ENCODE assay signal across 10 cellular contexts in the genomic region with DNA sequence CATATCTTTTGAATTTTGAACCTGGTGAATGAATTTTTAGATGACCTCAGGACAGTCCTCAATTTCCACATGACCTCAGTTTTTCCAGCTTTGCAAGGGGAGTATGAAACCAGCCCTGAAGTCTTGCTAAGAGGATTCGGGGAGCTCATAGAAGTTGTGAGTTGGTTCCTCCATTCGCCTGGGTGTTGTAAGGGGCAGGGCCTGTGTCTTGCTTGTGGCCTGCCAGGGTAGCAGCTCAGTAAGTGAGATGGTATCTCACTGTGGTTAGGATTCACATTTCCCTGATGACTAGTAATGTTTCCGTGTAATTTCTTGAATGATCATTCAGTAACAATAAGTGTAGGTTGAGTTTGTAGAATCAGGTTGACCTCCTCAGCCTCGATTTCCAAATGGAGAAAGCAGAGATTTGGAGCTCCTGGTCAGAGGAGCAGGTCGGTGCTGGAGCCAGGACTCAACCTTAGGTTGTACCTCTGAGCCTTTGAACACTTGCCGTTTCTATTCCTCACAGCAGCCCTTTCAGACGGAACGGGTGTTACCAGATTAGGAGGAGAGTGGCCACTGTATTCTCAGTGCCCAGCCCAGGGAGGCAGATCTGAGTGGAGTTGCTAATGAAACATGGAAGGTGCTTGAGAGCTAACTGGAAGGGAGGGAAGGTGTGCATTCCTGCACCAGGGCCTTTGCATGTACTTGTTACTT. TPM values are rescaled to one million over a fixed set of nuclear protein-coding genes. Genes with fewer than 3 reads are reported as not detected.
DNase-seq lines count a peak whose midpoint lies in the region; ATAC-seq, FAIRE-seq and TF ChIP-seq lines count a peak whose summit lies in the region.
"Had no signal": no experiment of that assay in that cellular context is flagged by ENCODE, and none has a peak within 500 bp of the region (broad histone marks: within the 10 kb centered on the region; RNA-seq: fewer than 3 reads in every experiment).

No MANE protein-coding gene starts in this region.

- H3K27ac ChIP-seq in CD8-positive, alpha-beta memory T cell (ENCODE audit: low read depth, low read length): no peak overlapping the region
- H3K27ac ChIP-seq in colonic mucosa: no peak overlapping the region
- H3K27ac ChIP-seq in HepG2 (ENCODE audit: extremely low read length, insufficient read depth, low read length): no peak overlapping the region

- H3K36me3 ChIP-seq in CD8-positive, alpha-beta memory T cell (ENCODE audit: insufficient read depth, low read length): peaks cover 3% of the 10 kb centered on the region
- H3K36me3 ChIP-seq in adipocyte (ENCODE audit: control insufficient read depth, insufficient read depth, low read length, severe bottlenecking): peaks cover 30% of the 10 kb centered on the region
- H3K36me3 ChIP-seq in colonic mucosa: no peaks in the 10 kb centered on the region
- H3K36me3 ChIP-seq in HepG2 (replicated peaks in 1 of 2; ENCODE audit: control insufficient read depth in 1 of 2, insufficient read depth in 2 of 2, low read length in 2 of 2): peaks cover 19 to 54% of the 10 kb centered on the region in 2 experiments; a peak in 4 of 5 replicates

- H3K4me2 ChIP-seq in HepG2 (ENCODE audit: low read depth, low read length): no peak overlapping the region

- H3K27me3 ChIP-seq in CD8-positive, alpha-beta memory T cell (ENCODE audit: insufficient read depth, low read length, poor library complexity, severe bottlenecking): no peaks in the 10 kb centered on the region
- H3K27me3 ChIP-seq in adipocyte (replicated peaks; ENCODE audit: control insufficient read depth, insufficient read depth, low read length) (no peaks in the 10 kb centered on the region), colonic mucosa (no peaks in the 10 kb centered on the region), HepG2 (ENCODE audit: control insufficient read depth in 1 of 2, insufficient read depth in 2 of 2, low read length in 2 of 2) (no peaks in the 10 kb centered on the region)

- no peaks in the 10 kb centered on the region for H3K9me3 Mint-ChIP-seq in CD8-positive, alpha-beta memory T cell
- no peaks in the 10 kb centered on the region for H3K9me3 Mint-ChIP-seq in T-helper 1 cell treated with Interleukin-12 subunit alpha and Interleukin-12 subunit beta and Interleukin-4 antibody, amounts not matched to agents 30 μg/mL and 1 μg/mL, for 36 hours
- H3K9me3 Mint-ChIP-seq in nephron progenitor cell: no peaks in the 10 kb centered on the region

- peaks cover 27 to 49% (median 31%) of the 10 kb centered on the region in 3 donors for H3K4me1 Mint-ChIP-seq in CD8-positive, alpha-beta memory T cell
- H3K4me1 Mint-ChIP-seq in T-helper 1 cell treated with Interleukin-12 subunit alpha and Interleukin-12 subunit beta and Interleukin-4 antibody, amounts not matched to agents 30 μg/mL and 1 μg/mL, for 36 hours (ENCODE audit: low read depth): peaks cover 25% of the 10 kb centered on the region
- H3K4me1 Mint-ChIP-seq in nephron progenitor cell: peaks cover 16% of the 10 kb centered on the region

- H3K79me2 ChIP-seq in HepG2 (ENCODE audit: insufficient read depth, low read length): peaks cover 53% of the 10 kb centered on the region

- H2AFZ ChIP-seq in HepG2 (ENCODE audit: low read length): no peak overlapping the region

- peak overlapping the region in 6 of 7 donors; percentile 42 to 68 (median 62) for H3K4me3 Mint-ChIP-seq in CD8-positive, alpha-beta memory T cell
- H3K4me3 Mint-ChIP-seq in T-helper 1 cell treated with Interleukin-12 subunit alpha and Interleukin-12 subunit beta and Interleukin-4 antibody, amounts not matched to agents 30 μg/mL and 1 μg/mL, for 36 hours: peak overlapping the region; percentile 47
- no peak overlapping the region for H3K4me3 Mint-ChIP-seq in nephron progenitor cell

- H3K4me3 ChIP-seq in CD8-positive, alpha-beta memory T cell (ENCODE audit: low read length): no peak overlapping the region
- H3K4me3 ChIP-seq in adipocyte (ENCODE audit: low read length): no peak overlapping the region
- no peak overlapping the region for H3K4me3 ChIP-seq in colonic mucosa
- no peak overlapping the region for H3K4me3 ChIP-seq in HepG2 (replicated peaks in 1 of 3; ENCODE audit: insufficient read depth in 1 of 3, low read depth in 2 of 3, low read length in 3 of 3)

- peaks cover 0 to 2% of the 10 kb centered on the region in 2 donors for H3K27me3 Mint-ChIP-seq in CD8-positive, alpha-beta memory T cell
- no peaks in the 10 kb centered on the region for H3K27me3 Mint-ChIP-seq in T-helper 1 cell treated with Interleukin-12 subunit alpha and Interleukin-12 subunit beta and Interleukin-4 antibody, amounts not matched to agents 30 μg/mL and 1 μg/mL, for 36 hours (ENCODE audit: low read depth)
- H3K27me3 Mint-ChIP-seq in nephron progenitor cell (ENCODE audit: low read depth, poor library complexity): no peaks in the 10 kb centered on the region

- 96% methylated on average over 7 of the region's 8 CpGs for WGBS in HepG2 (ENCODE audit: low lambda C conversion rate)

- intact Hi-C loops in colonic mucosa (cut with DNase I) (no loop called here), HepG2 (cut with micrococcal nuclease; ENCODE audit: unreplicated experiment) (no loop called here)

- peak in 4 of 5 donors; percentile 31 to 66 (median 39) for DNase-seq in CD8-positive, alpha-beta memory T cell
- peak; percentile 66 for DNase-seq in adipocyte (ENCODE audit: low read depth)
- DNase-seq in nephron progenitor cell: no peak
- DNase-seq in colonic mucosa: no peak
- no peak for DNase-seq in HepG2 (ENCODE audit: low spot score)
- DNase-seq: DMS79, NCI-H1048 had no signal

- TF ChIP-seq EP300 in HepG2 (IDR thresholded peaks at IDR 0.05; ENCODE audit: low read depth in 2 of 2, low read length in 2 of 2) (no peak), HepG2 (CRISPR knock-in tag; IDR thresholded peaks at IDR 0.05; ENCODE audit: borderline replicate concordance) (no peak)

- H3K9me3 ChIP-seq in CD8-positive, alpha-beta memory T cell (ENCODE audit: low read length): no peaks in the 10 kb centered on the region
- H3K9me3 ChIP-seq in adipocyte (ENCODE audit: control insufficient read depth, low read length) (no peaks in the 10 kb centered on the region), colonic mucosa (no peaks in the 10 kb centered on the region), HepG2 (ENCODE audit: low read length) (no peaks in the 10 kb centered on the region)

- peaks cover 0 to 40% (median 0%) of the 10 kb centered on the region in 3 donors for H3K36me3 Mint-ChIP-seq in CD8-positive, alpha-beta memory T cell
- H3K36me3 Mint-ChIP-seq in T-helper 1 cell treated with Interleukin-12 subunit alpha and Interleukin-12 subunit beta and Interleukin-4 antibody, amounts not matched to agents 30 μg/mL and 1 μg/mL, for 36 hours (ENCODE audit: low read depth): peaks cover 16% of the 10 kb centered on the region
- peaks cover 31% of the 10 kb centered on the region for H3K36me3 Mint-ChIP-seq in nephron progenitor cell (ENCODE audit: low read depth)

- POLR2A ChIA-PET in CD8-positive, alpha-beta memory T cell (lab: Charles Lee): interaction anchor here (0.5 kb wide), 1 partner anchor 83 kb away, joined by 7 read pairs; no protein-coding TSS in a partner anchor
- POLR2A ChIA-PET in HepG2 (lab: Yijun Ruan, JAX): interaction anchor here (0.7 to 1.6 kb wide), 2 partner anchors 15 to 18 kb away, joined by 3 to 6 read pairs; partner anchors contain the start of genes IER2, NACC1 and STX10

- H3K27ac Mint-ChIP-seq in CD8-positive, alpha-beta memory T cell: peak overlapping the region in 7 of 8 donors; percentile 12 to 97 (median 85)
- peak overlapping the region; percentile 81 for H3K27ac Mint-ChIP-seq in T-helper 1 cell treated with Interleukin-12 subunit alpha and Interleukin-12 subunit beta and Interleukin-4 antibody, amounts not matched to agents 30 μg/mL and 1 μg/mL, for 36 hours
- H3K27ac Mint-ChIP-seq in nephron progenitor cell: peak overlapping the region; percentile 79

- CTCF ChIA-PET in CD8-positive, alpha-beta memory T cell (lab: Charles Lee): interaction anchor here (1.2 to 1.8 kb wide), 3 partner anchors 9 to 72 kb away, joined by 3 to 5 read pairs (median 3); no protein-coding TSS in a partner anchor
- CTCF ChIA-PET in HepG2 (lab: Yijun Ruan, JAX; ENCODE audit: low intra/inter-chr PET ratio, low total read pairs): no interaction called here

- H3K9ac ChIP-seq in adipocyte (ENCODE audit: low read length) (no peak overlapping the region), colonic mucosa (ENCODE audit: low read depth in 2 of 2, low read length in 2 of 2) (peak overlapping the region in 1 of 2 donors; percentile 35), HepG2 (ENCODE audit: insufficient read depth, low read depth, low read length) (no peak overlapping the region)

- peaks cover 17% of the 10 kb centered on the region for H3K4me1 ChIP-seq in CD8-positive, alpha-beta memory T cell (ENCODE audit: insufficient read depth, low read length)
- peaks cover 9% of the 10 kb centered on the region for H3K4me1 ChIP-seq in adipocyte (ENCODE audit: control insufficient read depth, insufficient read depth, low read length)
- H3K4me1 ChIP-seq in colonic mucosa: no peaks in the 10 kb centered on the region
- peaks cover 34% of the 10 kb centered on the region for H3K4me1 ChIP-seq in HepG2 (ENCODE audit: insufficient read depth, low read length)

- TF ChIP-seq CTCF in nephron progenitor cell (IDR thresholded peaks at IDR 0.05) (no peak), colonic mucosa (IDR thresholded peaks at IDR 0.05) (no peak), HepG2 (CRISPR knock-in tag; IDR thresholded peaks at IDR 0.05) (no peak)

- in situ Hi-C loops in HepG2 (cut with HindIII; ENCODE audit: extremely low pct_ligation_motif_present, low pct_unique_long_range_greater_than_20kb): no loop called here

- TF ChIP-seq POLR2A in HepG2 (IDR thresholded peaks at IDR 0.05; ENCODE audit: insufficient read depth in 1 of 2, low read depth in 2 of 2, low read length in 2 of 2): no peak

- BruUV-seq in HepG2 (replicated peaks; lab: Mats Ljungman, UMichigan): no TSS peak

- peaks cover 4% of the 10 kb centered on the region for H4K20me1 ChIP-seq in HepG2 (ENCODE audit: insufficient read depth, low read length)

- no peak for TF ChIP-seq RAD21 in HepG2 (CRISPR knock-in tag; IDR thresholded peaks at IDR 0.05)

- FAIRE-seq in HepG2 (lab: Jason Lieb, UNC): no peak

- no peak for ATAC-seq in HG02571 (IDR thresholded peaks at IDR 0.05; ENCODE audit: unreplicated experiment)
- ATAC-seq in GM21786 (IDR thresholded peaks at IDR 0.05; ENCODE audit: unreplicated experiment): no peak
- no peak for ATAC-seq in HepG2

RNA-seq across cellular contexts. Expression of gene NACC1, which starts 14.6 kb away (rescaled TPM):
- total RNA-seq in CD8-positive, alpha-beta memory T cell: 100 to 1,000 TPM in 1 of 2 experiments, 10 to 100 TPM in 1; 89.9 to 111 TPM
- polyA plus RNA-seq in CD8-positive, alpha-beta memory T cell: 3.9 TPM
- total RNA-seq in colonic mucosa (100 to 1,000 TPM in 1 of 2 donors, 10 to 100 TPM in 1; 56.7 to 119 TPM), HepG2 (2016; rRNA removed; fragmentation: Illumina TruSeq; extraction: Trizol) (31.8 and 46.7 TPM in 2 replicates)
- 6.8 and 8.2 TPM in 2 replicates for total RNA-seq in HepG2 (2016; cell fraction: cytosol; rRNA removed; fragmentation: Illumina TruSeq; extraction: Trizol; ENCODE audit: low read depth)
- 29.7 and 42.3 TPM in 2 replicates for total RNA-seq in HepG2 (2016; cell fraction: insoluble cytoplasmic fraction; rRNA removed; fragmentation: Illumina TruSeq; extraction: Trizol)
- total RNA-seq in HepG2 (2016; cell fraction: membrane; rRNA removed; fragmentation: Illumina TruSeq; extraction: Trizol): 37.1 and 38.6 TPM in 2 replicates
- 21.0 and 21.3 TPM in 2 replicates for total RNA-seq in HepG2 (2016; cell fraction: nucleus; rRNA removed; fragmentation: Illumina TruSeq; extraction: Trizol)
- 42.3 and 55.2 TPM in 2 replicates for polyA plus RNA-seq in HepG2 (2011; rRNA removed)
- polyA plus RNA-seq in HepG2 (2011; cell fraction: cytosol; rRNA removed): 33.3 and 62.6 TPM in 2 replicates
- polyA plus RNA-seq in HepG2 (2011; cell fraction: nucleus; rRNA removed): 93.5 and 114 TPM in 2 replicates
- polyA plus RNA-seq in HepG2 (2012): 13.2 and 18.2 TPM in 2 replicates
- polyA plus RNA-seq in HepG2 (2016; cell fraction: cytosol; fragmentation: Illumina TruSeq; extraction: Trizol; ENCODE audit: low read depth): 6.3 and 6.7 TPM in 2 replicates
- polyA plus RNA-seq in HepG2 (2016; cell fraction: insoluble cytoplasmic fraction; fragmentation: Illumina TruSeq; extraction: Trizol; ENCODE audit: low read depth): 35.6 and 46.3 TPM in 2 replicates
- 28.2 and 28.5 TPM in 2 replicates for polyA plus RNA-seq in HepG2 (2016; cell fraction: membrane; fragmentation: Illumina TruSeq; extraction: Trizol; ENCODE audit: low read depth)
- polyA plus RNA-seq in HepG2 (2016; cell fraction: nucleus; fragmentation: Illumina TruSeq; extraction: Trizol; ENCODE audit: insufficient read depth, low read depth): 37.4 and 39.4 TPM in 2 replicates
- polyA minus RNA-seq in HepG2 (2011; rRNA and poly(A)+ RNA removed; ENCODE audit: low replicate concordance): 91.1 and 200 TPM in 2 replicates
- 45.0 and 58.7 TPM in 2 replicates for polyA minus RNA-seq in HepG2 (2011; cell fraction: cytosol; rRNA and poly(A)+ RNA removed)
- 12.7 and 13.6 TPM in 2 replicates for polyA minus RNA-seq in HepG2 (2011; cell fraction: nucleus; rRNA and poly(A)+ RNA removed)

RNA-seq across cellular contexts. Expression of gene TRMT1, which starts 16.1 kb away (rescaled TPM):
- total RNA-seq in CD8-positive, alpha-beta memory T cell: 100 to 1,000 TPM; 138 TPM
- polyA plus RNA-seq in CD8-positive, alpha-beta memory T cell: 18.2 TPM
- 10 to 100 TPM; 17.5 to 40.1 TPM for total RNA-seq in colonic mucosa
- total RNA-seq in HepG2 (2016; rRNA removed; fragmentation: Illumina TruSeq; extraction: Trizol): 27.9 and 44.1 TPM in 2 replicates
- total RNA-seq in HepG2 (2016; cell fraction: cytosol; rRNA removed; fragmentation: Illumina TruSeq; extraction: Trizol; ENCODE audit: low read depth): 9.6 and 11.8 TPM in 2 replicates
- 23.9 and 45.4 TPM in 2 replicates for total RNA-seq in HepG2 (2016; cell fraction: insoluble cytoplasmic fraction; rRNA removed; fragmentation: Illumina TruSeq; extraction: Trizol)
- total RNA-seq in HepG2 (2016; cell fraction: membrane; rRNA removed; fragmentation: Illumina TruSeq; extraction: Trizol): 14.3 and 15.5 TPM in 2 replicates
- total RNA-seq in HepG2 (2016; cell fraction: nucleus; rRNA removed; fragmentation: Illumina TruSeq; extraction: Trizol): 55.3 and 60.2 TPM in 2 replicates
- 35.5 and 42.9 TPM in 2 replicates for polyA plus RNA-seq in HepG2 (2011; rRNA removed)
- polyA plus RNA-seq in HepG2 (2011; cell fraction: cytosol; rRNA removed): 16.0 and 24.0 TPM in 2 replicates
- polyA plus RNA-seq in HepG2 (2011; cell fraction: nucleus; rRNA removed): 421 and 529 TPM in 2 replicates
- polyA plus RNA-seq in HepG2 (2012): 22.9 and 29.0 TPM in 2 replicates
- 9.7 and 9.9 TPM in 2 replicates for polyA plus RNA-seq in HepG2 (2016; cell fraction: cytosol; fragmentation: Illumina TruSeq; extraction: Trizol; ENCODE audit: low read depth)
- polyA plus RNA-seq in HepG2 (2016; cell fraction: insoluble cytoplasmic fraction; fragmentation: Illumina TruSeq; extraction: Trizol; ENCODE audit: low read depth): 24.6 and 27.1 TPM in 2 replicates
- polyA plus RNA-seq in HepG2 (2016; cell fraction: membrane; fragmentation: Illumina TruSeq; extraction: Trizol; ENCODE audit: low read depth): 10.7 and 11.5 TPM in 2 replicates
- 144 and 171 TPM in 2 replicates for polyA plus RNA-seq in HepG2 (2016; cell fraction: nucleus; fragmentation: Illumina TruSeq; extraction: Trizol; ENCODE audit: insufficient read depth, low read depth)
- polyA minus RNA-seq in HepG2 (2011; rRNA and poly(A)+ RNA removed; ENCODE audit: low replicate concordance): 61.2 and 61.3 TPM in 2 replicates
- 12.5 and 24.5 TPM in 2 replicates for polyA minus RNA-seq in HepG2 (2011; cell fraction: cytosol; rRNA and poly(A)+ RNA removed)
- polyA minus RNA-seq in HepG2 (2011; cell fraction: nucleus; rRNA and poly(A)+ RNA removed): 44.6 and 48.9 TPM in 2 replicates

RNA-seq across cellular contexts. Expression of gene STX10, which starts 17.6 kb away (rescaled TPM):
- total RNA-seq in CD8-positive, alpha-beta memory T cell: 10 to 100 TPM; 60.9 to 63.7 TPM
- polyA plus RNA-seq in CD8-positive, alpha-beta memory T cell: 58.7 TPM
- total RNA-seq in colonic mucosa (10 to 100 TPM; 51.0 to 78.2 TPM), HepG2 (2016; rRNA removed; fragmentation: Illumina TruSeq; extraction: Trizol) (36.8 and 47.9 TPM in 2 replicates)
- 56.0 and 67.5 TPM in 2 replicates for total RNA-seq in HepG2 (2016; cell fraction: cytosol; rRNA removed; fragmentation: Illumina TruSeq; extraction: Trizol; ENCODE audit: low read depth)
- total RNA-seq in HepG2 (2016; cell fraction: insoluble cytoplasmic fraction; rRNA removed; fragmentation: Illumina TruSeq; extraction: Trizol): 33.4 and 50.3 TPM in 2 replicates
- 78.5 and 90.1 TPM in 2 replicates for total RNA-seq in HepG2 (2016; cell fraction: membrane; rRNA removed; fragmentation: Illumina TruSeq; extraction: Trizol)
- total RNA-seq in HepG2 (2016; cell fraction: nucleus; rRNA removed; fragmentation: Illumina TruSeq; extraction: Trizol): 27.2 and 35.2 TPM in 2 replicates
- 66.4 and 85.5 TPM in 2 replicates for polyA plus RNA-seq in HepG2 (2011; rRNA removed)
- 58.0 and 78.9 TPM in 2 replicates for polyA plus RNA-seq in HepG2 (2011; cell fraction: cytosol; rRNA removed)
- 198 and 219 TPM in 2 replicates for polyA plus RNA-seq in HepG2 (2011; cell fraction: nucleus; rRNA removed)
- polyA plus RNA-seq in HepG2 (2012): 28.8 and 43.3 TPM in 2 replicates
- 79.7 and 89.7 TPM in 2 replicates for polyA plus RNA-seq in HepG2 (2016; cell fraction: cytosol; fragmentation: Illumina TruSeq; extraction: Trizol; ENCODE audit: low read depth)
- polyA plus RNA-seq in HepG2 (2016; cell fraction: insoluble cytoplasmic fraction; fragmentation: Illumina TruSeq; extraction: Trizol; ENCODE audit: low read depth): 39.4 and 44.9 TPM in 2 replicates
- polyA plus RNA-seq in HepG2 (2016; cell fraction: membrane; fragmentation: Illumina TruSeq; extraction: Trizol; ENCODE audit: low read depth): 85.7 and 88.6 TPM in 2 replicates
- 76.5 and 85.3 TPM in 2 replicates for polyA plus RNA-seq in HepG2 (2016; cell fraction: nucleus; fragmentation: Illumina TruSeq; extraction: Trizol; ENCODE audit: insufficient read depth, low read depth)
- 37.6 and 153 TPM in 2 replicates for polyA minus RNA-seq in HepG2 (2011; rRNA and poly(A)+ RNA removed; ENCODE audit: low replicate concordance)
- 11.9 and 14.2 TPM in 2 replicates for polyA minus RNA-seq in HepG2 (2011; cell fraction: cytosol; rRNA and poly(A)+ RNA removed)
- polyA minus RNA-seq in HepG2 (2011; cell fraction: nucleus; rRNA and poly(A)+ RNA removed): 10.3 and 12.1 TPM in 2 replicates

RNA-seq across cellular contexts. Expression of gene IER2, which starts 17.6 kb away (rescaled TPM):
- 100 to 1,000 TPM; 102 to 111 TPM for total RNA-seq in CD8-positive, alpha-beta memory T cell
- polyA plus RNA-seq in CD8-positive, alpha-beta memory T cell: 277 TPM
- total RNA-seq in colonic mucosa: 100 to 1,000 TPM in 1 of 2 donors, 10 to 100 TPM in 1; 83.4 to 116 TPM
- 10.0 and 14.3 TPM in 2 replicates for total RNA-seq in HepG2 (2016; rRNA removed; fragmentation: Illumina TruSeq; extraction: Trizol)
- total RNA-seq in HepG2 (2016; cell fraction: cytosol; rRNA removed; fragmentation: Illumina TruSeq; extraction: Trizol; ENCODE audit: low read depth): 5.0 and 5.9 TPM in 2 replicates
- 8.1 and 16.1 TPM in 2 replicates for total RNA-seq in HepG2 (2016; cell fraction: insoluble cytoplasmic fraction; rRNA removed; fragmentation: Illumina TruSeq; extraction: Trizol)
- total RNA-seq in HepG2 (2016; cell fraction: membrane; rRNA removed; fragmentation: Illumina TruSeq; extraction: Trizol): 10.0 and 11.1 TPM in 2 replicates
- 12.6 and 13.6 TPM in 2 replicates for total RNA-seq in HepG2 (2016; cell fraction: nucleus; rRNA removed; fragmentation: Illumina TruSeq; extraction: Trizol)
- 10.1 and 12.9 TPM in 2 replicates for polyA plus RNA-seq in HepG2 (2011; rRNA removed)
- polyA plus RNA-seq in HepG2 (2011; cell fraction: cytosol; rRNA removed): 14.4 and 15.3 TPM in 2 replicates
- polyA plus RNA-seq in HepG2 (2011; cell fraction: nucleus; rRNA removed): 84.6 and 97.2 TPM in 2 replicates
- 20.1 and 25.8 TPM in 2 replicates for polyA plus RNA-seq in HepG2 (2012)
- 5.5 and 5.8 TPM in 2 replicates for polyA plus RNA-seq in HepG2 (2016; cell fraction: cytosol; fragmentation: Illumina TruSeq; extraction: Trizol; ENCODE audit: low read depth)
- polyA plus RNA-seq in HepG2 (2016; cell fraction: insoluble cytoplasmic fraction; fragmentation: Illumina TruSeq; extraction: Trizol; ENCODE audit: low read depth): 17.5 and 22.6 TPM in 2 replicates
- 9.7 and 9.8 TPM in 2 replicates for polyA plus RNA-seq in HepG2 (2016; cell fraction: membrane; fragmentation: Illumina TruSeq; extraction: Trizol; ENCODE audit: low read depth)
- polyA plus RNA-seq in HepG2 (2016; cell fraction: nucleus; fragmentation: Illumina TruSeq; extraction: Trizol; ENCODE audit: insufficient read depth, low read depth): 39.1 and 40.8 TPM in 2 replicates
- polyA minus RNA-seq in HepG2 (2011; rRNA and poly(A)+ RNA removed; ENCODE audit: low replicate concordance): 8.1 and 9.7 TPM in 2 replicates
- 7.0 and 7.3 TPM in 2 replicates for polyA minus RNA-seq in HepG2 (2011; cell fraction: cytosol; rRNA and poly(A)+ RNA removed)
- polyA minus RNA-seq in HepG2 (2011; cell fraction: nucleus; rRNA and poly(A)+ RNA removed): 9.7 and 9.9 TPM in 2 replicates

RNA-seq across cellular contexts. Expression of gene LYL1, which starts 30.0 kb away (rescaled TPM):
- 1 to 10 TPM; 2.3 to 2.5 TPM for total RNA-seq in CD8-positive, alpha-beta memory T cell
- polyA plus RNA-seq in CD8-positive, alpha-beta memory T cell: 4.1 TPM
- total RNA-seq in colonic mucosa (1 to 10 TPM; 3.6 to 4.5 TPM), HepG2 (2016; rRNA removed; fragmentation: Illumina TruSeq; extraction: Trizol) (0.69 and 0.75 TPM in 2 replicates)
- 0.79 and 0.91 TPM in 2 replicates for total RNA-seq in HepG2 (2016; cell fraction: cytosol; rRNA removed; fragmentation: Illumina TruSeq; extraction: Trizol; ENCODE audit: low read depth)
- total RNA-seq in HepG2 (2016; cell fraction: insoluble cytoplasmic fraction; rRNA removed; fragmentation: Illumina TruSeq; extraction: Trizol): 0.40 and 0.97 TPM in 2 replicates
- total RNA-seq in HepG2 (2016; cell fraction: membrane; rRNA removed; fragmentation: Illumina TruSeq; extraction: Trizol): 0.74 and 0.90 TPM in 2 replicates
- total RNA-seq in HepG2 (2016; cell fraction: nucleus; rRNA removed; fragmentation: Illumina TruSeq; extraction: Trizol): 0.31 and 0.75 TPM in 2 replicates
- polyA plus RNA-seq in HepG2 (2011; rRNA removed): 0.72 and 0.92 TPM in 2 replicates
- 0.71 and 1.6 TPM in 2 replicates for polyA plus RNA-seq in HepG2 (2011; cell fraction: cytosol; rRNA removed)
- 2.0 and 2.6 TPM in 2 replicates for polyA plus RNA-seq in HepG2 (2011; cell fraction: nucleus; rRNA removed)
- polyA plus RNA-seq in HepG2 (2012): 0.31 and 0.32 TPM in 2 replicates
- polyA plus RNA-seq in HepG2 (2016; cell fraction: cytosol; fragmentation: Illumina TruSeq; extraction: Trizol; ENCODE audit: low read depth): 0.57 and 0.66 TPM in 2 replicates
- polyA plus RNA-seq in HepG2 (2016; cell fraction: insoluble cytoplasmic fraction; fragmentation: Illumina TruSeq; extraction: Trizol; ENCODE audit: low read depth): 0.51 and 0.59 TPM in 2 replicates
- 0.76 and 0.86 TPM in 2 replicates for polyA plus RNA-seq in HepG2 (2016; cell fraction: membrane; fragmentation: Illumina TruSeq; extraction: Trizol; ENCODE audit: low read depth)
- polyA plus RNA-seq in HepG2 (2016; cell fraction: nucleus; fragmentation: Illumina TruSeq; extraction: Trizol; ENCODE audit: insufficient read depth, low read depth): 0.93 and 1.5 TPM in 2 replicates
- polyA minus RNA-seq in HepG2 (2011; rRNA and poly(A)+ RNA removed; ENCODE audit: low replicate concordance): 0.09 and 1.9 TPM in 2 replicates
- 0.49 and 0.70 TPM in 2 replicates for polyA minus RNA-seq in HepG2 (2011; cell fraction: cytosol; rRNA and poly(A)+ RNA removed)
- 0.64 and 1.1 TPM in 2 replicates for polyA minus RNA-seq in HepG2 (2011; cell fraction: nucleus; rRNA and poly(A)+ RNA removed)

Comparison
In these comparisons a context has a peak if more than half of its experiments do, and no peak if none do; other contexts are left out.
1. DNase-seq: peak in CD8-positive, alpha-beta memory T cell (4 of 5) and adipocyte (single experiment); none in nephron progenitor cell (single experiment), colonic mucosa (single experiment) and HepG2 (single experiment).
2. Peak in every context shown above with its lines, with median percentiles within 50 percentile points of each other: H3K27ac Mint-ChIP-seq.